ENCODE assay signal across 8 cellular contexts in genomic region chr22:49847751-49848689, GRCh38. TPM values are rescaled to one million over a fixed set of nuclear protein-coding genes. Genes with fewer than 3 reads are reported as not detected.
DNase-seq lines count a peak whose midpoint lies in the region; ATAC-seq and TF ChIP-seq lines count a peak whose summit lies in the region.
"Had no signal": no experiment of that assay in that cellular context is flagged by ENCODE, and none has a peak within 500 bp of the region (broad histone marks: within the 10 kb centered on the region; RNA-seq: fewer than 3 reads in every experiment).

No MANE protein-coding gene starts in this region.

- DNase-seq in activated CD8-positive, alpha-beta T cell treated with anti-CD3 and anti-CD28 coated beads, Interleukin-2, amount 10 ng/mL, durations not matched to agents 7 days and 5 days = no peak
- DNase-seq in smooth muscle cell (lab: John Stamatoyannopoulos, UW; ENCODE audit: unreplicated experiment) = no peak
- DNase-seq in stimulated activated CD4-positive, alpha-beta T cell treated with anti-CD3 and anti-CD28 coated beads, Interleukin-4, amount 100 ng/mL, for 1 hour = no peak
- DNase-seq: activated naive CD4-positive, alpha-beta T cell had no signal

- peak overlapping the region; percentile 48 for H3K4me3 Mint-ChIP-seq in activated CD8-positive, alpha-beta T cell treated with anti-CD3 and anti-CD28 coated beads, Interleukin-2, amount 10 ng/mL, durations not matched to agents 7 days and 5 days

- CTCF ChIA-PET in activated CD8-positive, alpha-beta T cell treated with anti-CD3 and anti-CD28 coated beads, Interleukin-2, amount 10 ng/mL, durations not matched to agents 7 days and 5 days (lab: Charles Lee) = no interaction called here

- no peaks in the 10 kb centered on the region for H3F3A ChIP-seq in smooth muscle cell (ENCODE audit: low read depth)

- H3K4me3 ChIP-seq in HUES48 (ENCODE audit: low read depth, low read length) = peak overlapping the region; percentile 61
- H3K4me3 ChIP-seq in iPS-18a (ENCODE audit: low read length) = peak overlapping the region; percentile 44
- H3K4me3 ChIP-seq in smooth muscle cell = peak overlapping the region; percentile 49

- no peak for TF ChIP-seq CTCF in smooth muscle cell (IDR thresholded peaks at IDR 0.05; ENCODE audit: borderline replicate concordance, insufficient read depth, poor library complexity, severe bottlenecking)

- 38% methylated on average over 23 of the region's 64 CpGs for WGBS in smooth muscle cell (ENCODE audit: low lambda C conversion rate)

- no peak overlapping the region for H2AFZ ChIP-seq in smooth muscle cell (ENCODE audit: low read depth)

- H3K79me2 ChIP-seq in smooth muscle cell (ENCODE audit: low read depth) = no peaks in the 10 kb centered on the region

- H3K27ac ChIP-seq in HUES48 (ENCODE audit: low read depth, low read length) (no peak overlapping the region), iPS-18a (ENCODE audit: low read length) (no peak overlapping the region), smooth muscle cell (ENCODE audit: low read depth) (no peak overlapping the region)

- peaks cover 28% of the 10 kb centered on the region for H3K4me1 Mint-ChIP-seq in activated CD8-positive, alpha-beta T cell treated with anti-CD3 and anti-CD28 coated beads, Interleukin-2, amount 10 ng/mL, durations not matched to agents 7 days and 5 days (ENCODE audit: low read depth)

- H3K27me3 Mint-ChIP-seq in activated CD8-positive, alpha-beta T cell treated with anti-CD3 and anti-CD28 coated beads, Interleukin-2, amount 10 ng/mL, durations not matched to agents 7 days and 5 days (ENCODE audit: low read depth) = peaks cover 38% of the 10 kb centered on the region

- no peaks in the 10 kb centered on the region for H3K9me3 ChIP-seq in HUES48 (ENCODE audit: control insufficient read depth, insufficient read depth, low read length)
- no peaks in the 10 kb centered on the region for H3K9me3 ChIP-seq in iPS-18a (ENCODE audit: control insufficient read depth, low read depth, low read length)
- H3K9me3 ChIP-seq in smooth muscle cell (replicated peaks; ENCODE audit: low read depth) = no peaks in the 10 kb centered on the region

- peaks cover 88% of the 10 kb centered on the region for H3K27me3 ChIP-seq in HUES48 (ENCODE audit: control insufficient read depth, insufficient read depth, low read length)
- peaks cover 91% of the 10 kb centered on the region for H3K27me3 ChIP-seq in iPS-18a (ENCODE audit: control insufficient read depth, insufficient read depth, low read length)
- peaks cover 88% of the 10 kb centered on the region for H3K27me3 ChIP-seq in smooth muscle cell (ENCODE audit: low read depth)

- H3K4me1 ChIP-seq in HUES48 (ENCODE audit: control insufficient read depth, insufficient read depth, low read length) (no peaks in the 10 kb centered on the region), iPS-18a (ENCODE audit: control insufficient read depth, low read depth, low read length) (no peaks in the 10 kb centered on the region), smooth muscle cell (ENCODE audit: low read depth) (peaks cover 14% of the 10 kb centered on the region)

- H3K36me3 ChIP-seq in HUES48 (ENCODE audit: control insufficient read depth, insufficient read depth, low read length) (no peaks in the 10 kb centered on the region), iPS-18a (ENCODE audit: control insufficient read depth, low read depth, low read length) (no peaks in the 10 kb centered on the region), smooth muscle cell (ENCODE audit: low read depth) (no peaks in the 10 kb centered on the region)

- no peaks in the 10 kb centered on the region for H4K20me1 ChIP-seq in smooth muscle cell (ENCODE audit: low read depth)

- POLR2A ChIA-PET in activated CD8-positive, alpha-beta T cell treated with anti-CD3 and anti-CD28 coated beads, Interleukin-2, amount 10 ng/mL, durations not matched to agents 7 days and 5 days (lab: Charles Lee) = interaction anchor here (1.2 kb wide), 1 partner anchor 9 kb away, joined by 13 read pairs; no protein-coding TSS in a partner anchor

- peak overlapping the region; percentile 92 for H3K4me2 ChIP-seq in smooth muscle cell

- H3K36me3 Mint-ChIP-seq in activated CD8-positive, alpha-beta T cell treated with anti-CD3 and anti-CD28 coated beads, Interleukin-2, amount 10 ng/mL, durations not matched to agents 7 days and 5 days (ENCODE audit: low read depth) = no peaks in the 10 kb centered on the region

- H3K27ac Mint-ChIP-seq in activated CD8-positive, alpha-beta T cell treated with anti-CD3 and anti-CD28 coated beads, Interleukin-2, amount 10 ng/mL, durations not matched to agents 7 days and 5 days = no peak overlapping the region

- H3K9ac ChIP-seq in HUES48 (ENCODE audit: low read depth, low read length) (no peak overlapping the region), iPS-18a (ENCODE audit: low read length) (no peak overlapping the region), smooth muscle cell (ENCODE audit: low read depth) (no peak overlapping the region)

- no peak for ATAC-seq in activated CD8-positive, alpha-beta T cell treated with anti-CD3 and anti-CD28 coated beads, Interleukin-2, amount 10 ng/mL, durations not matched to agents 7 days and 5 days
- ATAC-seq in HG02588 (IDR thresholded peaks at IDR 0.05; ENCODE audit: unreplicated experiment) = no peak
- ATAC-seq in GM19463 (IDR thresholded peaks at IDR 0.05; ENCODE audit: unreplicated experiment) = no peak

- H3K9me3 Mint-ChIP-seq in activated CD8-positive, alpha-beta T cell treated with anti-CD3 and anti-CD28 coated beads, Interleukin-2, amount 10 ng/mL, durations not matched to agents 7 days and 5 days (ENCODE audit: insufficient read depth) = no peaks in the 10 kb centered on the region

RNA-seq across cellular contexts. Expression of gene ZBED4, which starts 5.6 kb away (rescaled TPM):
- 10 to 100 TPM; 19.4 to 19.6 TPM for total RNA-seq in activated CD8-positive, alpha-beta T cell treated with anti-CD3 and anti-CD28 coated beads, Interleukin-2, amount 10 ng/mL, durations not matched to agents 7 days and 5 days
- 16.6 and 16.8 TPM in 2 replicates for total RNA-seq in smooth muscle cell
- 12.1 and 13.1 TPM in 2 replicates for polyA plus RNA-seq in smooth muscle cell

RNA-seq across cellular contexts. Expression of gene BRD1, which starts 20.3 kb away (rescaled TPM):
- total RNA-seq in activated CD8-positive, alpha-beta T cell treated with anti-CD3 and anti-CD28 coated beads, Interleukin-2, amount 10 ng/mL, durations not matched to agents 7 days and 5 days = 10 to 100 TPM; 43.0 to 44.3 TPM
- total RNA-seq in smooth muscle cell = 18.3 and 20.5 TPM in 2 replicates
- 15.0 and 21.6 TPM in 2 replicates for polyA plus RNA-seq in smooth muscle cell
